Comparison of ENCODE assay signal across 9 cellular contexts in the genomic region with DNA sequence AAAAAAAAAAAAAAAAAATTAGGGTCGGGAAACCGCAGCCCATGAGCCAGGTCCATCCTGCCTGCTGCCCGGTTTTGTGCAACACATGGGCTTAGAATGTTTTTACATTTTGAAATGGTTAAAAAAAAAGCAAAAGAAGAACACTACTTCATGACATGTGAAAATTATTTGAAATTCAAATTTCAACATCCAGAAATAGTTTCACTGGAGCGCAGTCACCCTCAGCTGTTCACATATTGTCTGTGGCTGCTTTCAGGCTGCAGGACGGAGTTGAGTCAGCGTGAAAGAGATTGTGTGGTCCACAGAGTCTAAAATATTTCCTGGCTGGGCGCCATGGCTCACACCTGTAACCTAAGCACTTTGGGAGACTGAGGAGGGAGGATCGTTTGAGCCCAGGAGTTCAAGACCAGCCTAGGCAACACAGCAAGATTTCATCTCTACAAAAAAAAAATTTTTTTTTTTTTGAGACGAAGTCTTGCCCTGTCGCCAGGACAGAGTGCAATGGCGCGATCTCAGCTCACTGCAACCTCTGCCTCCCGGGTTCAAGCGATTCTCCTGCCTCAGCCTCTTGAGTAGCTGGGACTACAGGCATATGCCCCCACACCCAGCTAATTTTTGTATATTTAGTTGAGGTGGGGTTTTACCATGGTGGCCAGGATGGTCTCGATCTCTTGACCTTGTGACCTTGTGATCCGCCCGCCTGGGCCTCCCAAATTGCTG.
DNase-seq lines count a peak whose midpoint lies in the region; ATAC-seq, FAIRE-seq and TF ChIP-seq lines count a peak whose summit lies in the region.
"Had no signal": no experiment of that assay in that cellular context is flagged by ENCODE, and none has a peak within 500 bp of the region (broad histone marks: within the 10 kb centered on the region; RNA-seq: fewer than 3 reads in every experiment).

No MANE protein-coding gene starts in this region.

- H3K27ac ChIP-seq in upper lobe of left lung = no peak overlapping the region
- H3K27ac ChIP-seq: SJSA1 had no signal

- H3K9me3 ChIP-seq in upper lobe of left lung = no peaks in the 10 kb centered on the region
- H3K9me3 ChIP-seq: SJSA1 had no signal

- WGBS in upper lobe of left lung, 2 donors = 79 to 84% methylated on average over 17 of the region's 17 CpGs

- no peak for TF ChIP-seq RAD21 in Ishikawa (IDR thresholded peaks at IDR 0.05; ENCODE audit: low read depth)

- no peaks in the 10 kb centered on the region for H3K27me3 ChIP-seq in upper lobe of left lung

- ATAC-seq in GM18519 (IDR thresholded peaks at IDR 0.05; ENCODE audit: low FRiP score, unreplicated experiment) = peak; percentile 83
- ATAC-seq in GM21576 (IDR thresholded peaks at IDR 0.05; ENCODE audit: unreplicated experiment) = peak; percentile 89
- ATAC-seq in upper lobe of left lung (ENCODE audit: low FRiP score in 2 of 2) = no peak

- TF ChIP-seq CTCF in upper lobe of left lung (IDR thresholded peaks at IDR 0.05) (no peak), D721Med (IDR thresholded peaks at IDR 0.05; ENCODE audit: insufficient read depth, missing control alignments) (no peak)

- no peak for TF ChIP-seq POLR2A in upper lobe of left lung (IDR thresholded peaks at IDR 0.05)

- H3K36me3 ChIP-seq in upper lobe of left lung = no peaks in the 10 kb centered on the region
- H3K36me3 ChIP-seq: SJSA1 had no signal

- H3K4me3 ChIP-seq in upper lobe of left lung = no peak overlapping the region
- H3K4me3 ChIP-seq: SJSA1 had no signal

- peaks cover 0 to 6% (median 0%) of the 10 kb centered on the region in 4 donors for H3K4me1 ChIP-seq in upper lobe of left lung
- H3K4me1 ChIP-seq: SJSA1 had no signal

- no peak for TF ChIP-seq EP300 in Ishikawa (IDR thresholded peaks at IDR 0.05; ENCODE audit: borderline replicate concordance)
- no peak for TF ChIP-seq EP300 in upper lobe of left lung (IDR thresholded peaks at IDR 0.05)

- no peak for FAIRE-seq in D721Med (lab: Jason Lieb, UNC)

- DNase-seq in kidney tubule cell (ENCODE audit: low spot score) (peak; percentile 59), hippocampal formation (lab: John Stamatoyannopoulos, UW) (no peak), upper lobe of left lung (no peak), putamen (ENCODE audit: low spot score) (no peak), D721Med (ENCODE audit: insufficient read length, low spot score) (no peak)

TF ChIP-seq in Ishikawa, 13 proteins besides CTCF, POLR2A, EP300 and RAD21:
- 0 out of 2 replicates have a peak, but pooled peaks have one; percentile 39 for TF ChIP-seq NFIC (IDR thresholded peaks at IDR 0.05)
- no peak for TF ChIP-seq ZBTB7A (IDR thresholded peaks at IDR 0.05; ENCODE audit: low read depth)
- 0 out of 2 replicates have a peak, but pooled peaks have one; percentile 5 for TF ChIP-seq CEBPB (IDR thresholded peaks at IDR 0.05)
- no peak for TF ChIP-seq YY1 (IDR thresholded peaks at IDR 0.05; ENCODE audit: low read depth)
- no peak for TF ChIP-seq TAF1 (IDR thresholded peaks at IDR 0.05; ENCODE audit: low read depth)

Comparison
In these comparisons a context has a peak if more than half of its experiments do, and no peak if none do; other contexts are left out.
1. ATAC-seq: peak in GM18519 (single experiment) and GM21576 (single experiment); none in upper lobe of left lung (0 of 2).